Comparison of ENCODE assay signal across 2 cellular contexts in the genomic region with DNA sequence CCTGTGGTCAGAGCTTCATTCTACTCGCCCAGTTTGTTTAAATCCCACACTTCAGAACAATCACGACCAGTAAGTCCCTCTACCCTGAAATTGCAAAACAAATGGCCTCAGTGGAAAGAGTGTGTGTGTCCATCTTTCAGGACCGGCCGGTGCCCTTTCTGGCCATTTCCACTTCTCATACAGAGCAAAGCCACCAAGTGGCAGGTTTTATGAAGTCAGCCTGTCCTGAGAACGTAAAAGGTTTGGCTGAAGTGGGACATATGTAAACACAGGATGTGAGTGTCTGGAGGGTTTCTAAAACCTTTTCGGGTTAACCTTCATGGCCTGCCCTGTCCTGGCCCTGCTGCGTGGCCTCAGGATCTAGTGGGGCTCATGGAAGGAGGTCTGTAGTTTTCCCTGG.
TF ChIP-seq lines count a peak whose summit lies in the region.

No MANE protein-coding gene starts in this region.

TF ChIP-seq in IMR-90, 13 proteins besides CTCF, POLR2A, EP300 and RAD21:
- TF ChIP-seq RCOR1 (IDR thresholded peaks at IDR 0.05; ENCODE audit: insufficient replicate concordance, low read length) (no peak), SMC3 (IDR thresholded peaks at IDR 0.05; ENCODE audit: low read depth, low read length) (peak; percentile 38; the same call in 1 of the 2 replicates), NFE2L2 (IDR thresholded peaks at IDR 0.05; ENCODE audit: low read depth, low read length) (no peak)
- TF ChIP-seq, protein P1, sequence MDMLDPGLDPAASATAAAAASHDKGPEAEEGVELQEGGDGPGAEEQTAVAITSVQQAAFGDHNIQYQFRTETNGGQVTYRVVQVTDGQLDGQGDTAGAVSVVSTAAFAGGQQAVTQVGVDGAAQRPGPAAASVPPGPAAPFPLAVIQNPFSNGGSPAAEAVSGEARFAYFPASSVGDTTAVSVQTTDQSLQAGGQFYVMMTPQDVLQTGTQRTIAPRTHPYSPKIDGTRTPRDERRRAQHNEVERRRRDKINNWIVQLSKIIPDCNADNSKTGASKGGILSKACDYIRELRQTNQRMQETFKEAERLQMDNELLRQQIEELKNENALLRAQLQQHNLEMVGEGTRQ (IDR thresholded peaks at IDR 0.05; ENCODE audit: low read depth, low read length), result no peak

TF ChIP-seq in H1, 55 proteins besides CTCF, POLR2A, EP300 and RAD21:
- TF ChIP-seq PHF8 (conservative IDR thresholded peaks at IDR 0.05; ENCODE audit: low read depth, low read length), result no peak
- TF ChIP-seq SUZ12 (IDR thresholded peaks at IDR 0.05; ENCODE audit: low read length), result no peak
- TF ChIP-seq RFX5 (IDR thresholded peaks at IDR 0.05; ENCODE audit: borderline replicate concordance, low read depth, low read length), result no peak
- TF ChIP-seq MAX (IDR thresholded peaks at IDR 0.05), result no peak
- no peak for TF ChIP-seq BACH1 (IDR thresholded peaks at IDR 0.05; ENCODE audit: low read length)
- no peak for TF ChIP-seq CTBP2 (IDR thresholded peaks at IDR 0.05; ENCODE audit: borderline replicate concordance, insufficient read depth, insufficient read length, low read length)
- no peak for TF ChIP-seq JUN (IDR thresholded peaks at IDR 0.05; ENCODE audit: low read depth, low read length)
- TF ChIP-seq MAFK (IDR thresholded peaks at IDR 0.05; ENCODE audit: low read depth, low read length), result no peak
- no peak for TF ChIP-seq CHD7 (IDR thresholded peaks at IDR 0.05; ENCODE audit: insufficient replicate concordance, low read length)
- no peak for TF ChIP-seq CBX5 (IDR thresholded peaks at IDR 0.05; ENCODE audit: low read depth, low read length)
- TF ChIP-seq SIX5 (IDR thresholded peaks at IDR 0.05; ENCODE audit: low read depth, low read length), result no peak
- no peak for TF ChIP-seq TAF7 (optimal IDR thresholded peaks at IDR 0.05; ENCODE audit: borderline replicate concordance, low read depth, low read length)
- TF ChIP-seq SAP30 (IDR thresholded peaks at IDR 0.05; ENCODE audit: insufficient read depth, insufficient replicate concordance, low read length), result no peak
- no peak for TF ChIP-seq POU5F1 (IDR thresholded peaks at IDR 0.05; ENCODE audit: low read depth, low read length)
- TF ChIP-seq SP2 (IDR thresholded peaks at IDR 0.05; ENCODE audit: low read length), result no peak
- TF ChIP-seq POLR2AphosphoS5 (IDR thresholded peaks at IDR 0.05; ENCODE audit: low read depth, low read length), result no peak
- TF ChIP-seq TEAD4 (IDR thresholded peaks at IDR 0.05; ENCODE audit: low read depth, low read length), result no peak
- no peak for TF ChIP-seq TCF12 (IDR thresholded peaks at IDR 0.05; ENCODE audit: low read depth, low read length)
- TF ChIP-seq SIN3A (conservative IDR thresholded peaks at IDR 0.05 in 1 of 2, IDR thresholded peaks at IDR 0.05 in 1 of 2; ENCODE audit: low read depth in 1 of 2, low read length in 2 of 2), result no peak
- TF ChIP-seq, protein P2, sequence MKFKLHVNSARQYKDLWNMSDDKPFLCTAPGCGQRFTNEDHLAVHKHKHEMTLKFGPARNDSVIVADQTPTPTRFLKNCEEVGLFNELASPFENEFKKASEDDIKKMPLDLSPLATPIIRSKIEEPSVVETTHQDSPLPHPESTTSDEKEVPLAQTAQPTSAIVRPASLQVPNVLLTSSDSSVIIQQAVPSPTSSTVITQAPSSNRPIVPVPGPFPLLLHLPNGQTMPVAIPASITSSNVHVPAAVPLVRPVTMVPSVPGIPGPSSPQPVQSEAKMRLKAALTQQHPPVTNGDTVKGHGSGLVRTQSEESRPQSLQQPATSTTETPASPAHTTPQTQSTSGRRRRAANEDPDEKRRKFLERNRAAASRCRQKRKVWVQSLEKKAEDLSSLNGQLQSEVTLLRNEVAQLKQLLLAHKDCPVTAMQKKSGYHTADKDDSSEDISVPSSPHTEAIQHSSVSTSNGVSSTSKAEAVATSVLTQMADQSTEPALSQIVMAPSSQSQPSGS (IDR thresholded peaks at IDR 0.05; ENCODE audit: low read length), result no peak
